ENCODE assay signal across 11 cellular contexts in the genomic region with DNA sequence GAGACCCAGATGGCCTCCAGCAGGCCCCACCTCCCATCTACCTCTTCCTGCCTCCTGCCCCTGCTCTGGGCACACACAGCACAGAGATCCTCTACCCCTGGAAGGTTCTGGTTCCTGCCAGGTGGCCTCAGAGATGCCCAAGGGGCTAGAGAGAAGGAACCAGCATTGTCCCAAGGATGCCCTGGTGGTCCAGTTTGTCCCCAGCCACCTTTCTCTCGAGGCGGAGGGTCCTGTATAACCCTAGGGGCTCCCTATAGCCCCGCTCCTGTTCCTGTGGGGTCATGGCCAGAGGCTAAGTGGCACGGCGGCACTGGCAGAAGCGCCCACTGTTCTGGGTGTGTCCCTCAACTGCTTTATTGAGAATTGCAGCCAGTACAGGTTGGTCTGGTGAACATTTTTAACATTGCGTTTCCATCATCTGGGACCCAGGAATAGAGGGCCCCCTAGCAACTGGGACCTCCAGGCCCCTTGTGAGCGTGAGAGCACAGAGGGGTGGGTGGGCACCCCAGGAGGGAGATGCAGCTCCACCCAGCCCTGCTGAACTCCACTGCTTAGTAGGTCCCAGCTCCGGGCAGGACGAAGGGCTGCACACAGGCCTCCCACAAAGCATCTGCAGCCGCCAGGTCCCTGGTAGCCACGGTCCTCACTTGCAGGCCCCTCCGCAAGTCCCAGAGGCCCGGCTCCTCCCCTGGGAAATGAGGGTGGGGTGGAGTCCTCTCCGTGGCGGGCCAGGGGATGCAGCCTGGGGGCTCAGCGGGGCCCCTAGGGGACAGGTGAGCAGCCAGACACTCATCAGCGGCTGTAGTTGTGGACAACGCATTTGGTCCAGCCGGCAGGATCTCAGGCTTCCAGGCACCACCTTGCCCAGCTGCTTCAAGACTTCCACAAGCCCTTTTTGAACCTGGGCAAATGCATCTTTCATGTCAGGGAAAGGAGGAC. TPM values are rescaled to one million over a fixed set of nuclear protein-coding genes. Genes with fewer than 3 reads are reported as not detected.
DNase-seq lines count a peak whose midpoint lies in the region; ATAC-seq and TF ChIP-seq lines count a peak whose summit lies in the region.
"Had no signal": no experiment of that assay in that cellular context is flagged by ENCODE, and none has a peak within 500 bp of the region (broad histone marks: within the 10 kb centered on the region; RNA-seq: fewer than 3 reads in every experiment).

No MANE protein-coding gene starts in this region.

- TF ChIP-seq CTCF in left ventricle myocardium inferior (IDR thresholded peaks at IDR 0.05; ENCODE audit: borderline replicate concordance) (no peak), brain microvascular endothelial cell (IDR thresholded peaks at IDR 0.05; ENCODE audit: low read depth, low read length, missing control alignments) (no peak)

- ATAC-seq in Right ventricle myocardium superior (ENCODE audit: poor library complexity) (peak; percentile 5), aorta (ENCODE audit: low FRiP score) (no peak), GM19397 (IDR thresholded peaks at IDR 0.05; ENCODE audit: unreplicated experiment) (no peak)

- peaks cover 20% of the 10 kb centered on the region for H3K4me1 ChIP-seq in left ventricle myocardium inferior
- H3K4me1 ChIP-seq in aorta (ENCODE audit: control insufficient read depth in 1 of 2, insufficient read depth in 2 of 2, low read length in 2 of 2): no peaks in the 10 kb centered on the region

- H3K9me3 ChIP-seq in left ventricle myocardium inferior (replicated peaks): peaks cover 16% of the 10 kb centered on the region
- no peaks in the 10 kb centered on the region for H3K9me3 ChIP-seq in aorta (ENCODE audit: control insufficient read depth, low read length)

- H3K36me3 ChIP-seq in left ventricle myocardium inferior (peaks cover 17% of the 10 kb centered on the region), aorta (ENCODE audit: control insufficient read depth in 1 of 2, insufficient read depth in 2 of 2, low read length in 1 of 2) (no peaks in the 10 kb centered on the region), brain microvascular endothelial cell (replicated peaks) (peaks cover 7% of the 10 kb centered on the region)

- DNase-seq in Right ventricle myocardium superior (peak; percentile 33), left ventricle myocardium inferior (no peak), astrocyte of the hippocampus (ENCODE audit: low read depth, low spot score) (peak; percentile 6), myocyte (ENCODE audit: low read depth) (peak; percentile 55), aorta (peak; percentile 27 to 70), MV-4-11 (lab: John Stamatoyannopoulos, UW) (no peak), brain microvascular endothelial cell (no peak)
- DNase-seq: activated T-cell treated with anti-CD3 and anti-CD28 coated beads for 4 hours, HFFc6 had no signal

- H3K27ac ChIP-seq in left ventricle myocardium inferior (replicated peaks): no peak overlapping the region
- no peak overlapping the region for H3K27ac ChIP-seq in aorta (ENCODE audit: low read depth in 1 of 2, low read length in 2 of 2)
- H3K27ac ChIP-seq in brain microvascular endothelial cell: no peak overlapping the region
- H3K27ac ChIP-seq: heart right ventricle had no signal

- intact Hi-C loops in Right ventricle myocardium superior (cut with DNase I) (no loop called here), left ventricle myocardium inferior (cut with micrococcal nuclease) (no loop called here), aorta (cut with DNase I) (no loop called here)

- 64 to 65% methylated on average over 20 of the region's 20 CpGs for whole genome bisulfite sequencing in aorta, 2 donors

- H3K27me3 ChIP-seq in left ventricle myocardium inferior (ENCODE audit: low read depth) (no peaks in the 10 kb centered on the region), aorta (ENCODE audit: control insufficient read depth in 1 of 2, insufficient read depth in 2 of 2, low read length in 1 of 2) (no peaks in the 10 kb centered on the region), brain microvascular endothelial cell (replicated peaks) (no peaks in the 10 kb centered on the region)
- H3K27me3 ChIP-seq: heart right ventricle had no signal

- in situ Hi-C loops in brain microvascular endothelial cell (cut with HindIII; ENCODE audit: low pct_ligation_motif_present, low sequenced_read_pairs): no loop called here

- H3K4me3 ChIP-seq in left ventricle myocardium inferior: no peak overlapping the region
- no peak overlapping the region for H3K4me3 ChIP-seq in aorta (ENCODE audit: low read length in 2 of 2)
- H3K4me3 ChIP-seq in brain microvascular endothelial cell (ENCODE audit: low read depth, low read length): no peak overlapping the region
- H3K4me3 ChIP-seq: heart right ventricle had no signal

RNA-seq across cellular contexts. Expression of a gene that starts 33.1 kb away (rescaled TPM):
- 154 TPM for total RNA-seq in Right ventricle myocardium superior
- 187 TPM for total RNA-seq in left ventricle myocardium inferior
- total RNA-seq in myocyte: 757 and 1,139 TPM in 2 replicates
- 811 TPM for polyA plus RNA-seq in myocyte (2012)
- total RNA-seq in aorta: 10 to 100 TPM; 32.3 to 62.6 TPM
- polyA plus RNA-seq in aorta: 10 to 100 TPM; 28.0 to 66.8 TPM

Comparison
In these comparisons a context has a peak if more than half of its experiments do, and no peak if none do; other contexts are left out.
1. DNase-seq: peak in Right ventricle myocardium superior (single experiment), astrocyte of the hippocampus (single experiment), myocyte (single experiment) and aorta (2 of 2); none in left ventricle myocardium inferior (single experiment), MV-4-11 (single experiment) and brain microvascular endothelial cell (single experiment).